Comparison of ENCODE assay signal across 31 cellular contexts in genomic region chrX:28584025-28584424, GRCh38. TPM values are rescaled to one million over a fixed set of nuclear protein-coding genes. Genes with fewer than 3 reads are reported as not detected.
"Had no signal": no experiment of that assay in that cellular context is flagged by ENCODE, and none has a peak within 500 bp of the region (broad histone marks: within the 10 kb centered on the region; RNA-seq: fewer than 3 reads in every experiment).

No MANE protein-coding gene starts in this region.

- H3K27ac ChIP-seq: ascending aorta, cardiac muscle cell, Peyer's patch, SJSA1 had no signal

- DNase-seq: activated CD4-positive, alpha-beta T cell treated with anti-CD3 and anti-CD28 coated beads, Interleukin-2, amount 10 ng/mL, durations not matched to agents 24 days and 14 days; activated CD4-positive, alpha-beta T cell treated with anti-CD3 and anti-CD28 coated beads, Interleukin-2, amount 50 U/mL, for 4 hours; activated CD8-positive, alpha-beta T cell treated with anti-CD3 and anti-CD28 coated beads for 36 hours; activated gamma-delta T cell; activated naive CD4-positive, alpha-beta T cell treated with Interleukin-2 at 50 U/mL for 16 hours; activated naive CD8-positive, alpha-beta T cell treated with anti-CD3 and anti-CD28 coated beads, Interleukin-2, amount 10 ng/mL, durations not matched to agents 7 days and 5 days; activated T-cell treated with anti-CD3 and anti-CD28 coated beads, Interleukin-2, amount 50 U/mL, for 24 hours; amygdala; cerebellar nuclear complex; MG63; NCI-H1048; NCI-H1105 treated with DMSO at 0.1 percent for 48 hours; NCI-H1436; NCI-H1694 treated with DMSO at 0.1 percent for 48 hours; NCI-H2029 treated with DMSO at 0.1 percent for 48 hours; NCI-H2107; NCI-H2171; NCI-H510A; NCI-H526; NCI-H748 treated with DMSO at 0.1 percent for 48 hours; NK-92 treated with Interleukin-12 subunit alpha and Interleukin-12 subunit beta, amount 100 ng/mL, for 24 hours; PC-3; Peyer's patch; RPMI8226; SHP77 treated with DMSO at 0.1 percent for 48 hours; SK-N-SH had no signal

- H3K36me3 ChIP-seq: ascending aorta, cardiac muscle cell, MG63, Peyer's patch, SJSA1 had no signal

- ATAC-seq: activated CD8-positive, alpha-beta T cell treated with anti-CD3 and anti-CD28 coated beads for 36 hours; PC-3 had no signal

- H3K9me3 ChIP-seq: ascending aorta, MG63, Peyer's patch, SJSA1, SK-N-SH had no signal

- H3K9ac ChIP-seq: SK-N-SH had no signal

- H3K27me3 ChIP-seq: ascending aorta, cardiac muscle cell, MG63, Peyer's patch, SJSA1 had no signal

- H3K4me3 ChIP-seq: ascending aorta, cardiac muscle cell, MG63, Peyer's patch, SJSA1 had no signal

- H3K4me2 ChIP-seq: SK-N-SH had no signal

- H3K4me1 ChIP-seq: ascending aorta, Peyer's patch, SJSA1 had no signal

RNA-seq across cellular contexts. Expression of gene IL1RAPL1, which starts 3.2 kb away (rescaled TPM):
- total RNA-seq: activated CD4-positive, alpha-beta T cell treated with anti-CD3 and anti-CD28 coated beads, Interleukin-2, amount 10 ng/mL, durations not matched to agents 24 days and 14 days; activated CD8-positive, alpha-beta T cell treated with anti-CD3 and anti-CD28 coated beads for 36 hours; activated naive CD8-positive, alpha-beta T cell treated with anti-CD3 and anti-CD28 coated beads, Interleukin-2, amount 10 ng/mL, durations not matched to agents 7 days and 5 days; activated T-helper 2 cell treated with anti-CD3 and anti-CD28 coated beads, Interferon-gamma antibody, Interleukin-2, Interleukin-4, amounts not matched to agents 10 μg/mL and 5 μg/mL and 100 μg/mL, durations not matched to agents 14 hours and 24 hours and 36 hours; ascending aorta; Peyer's patch; SJSA1 had no signal
- polyA plus RNA-seq: adipose tissue had no signal
